In the genomic region with DNA sequence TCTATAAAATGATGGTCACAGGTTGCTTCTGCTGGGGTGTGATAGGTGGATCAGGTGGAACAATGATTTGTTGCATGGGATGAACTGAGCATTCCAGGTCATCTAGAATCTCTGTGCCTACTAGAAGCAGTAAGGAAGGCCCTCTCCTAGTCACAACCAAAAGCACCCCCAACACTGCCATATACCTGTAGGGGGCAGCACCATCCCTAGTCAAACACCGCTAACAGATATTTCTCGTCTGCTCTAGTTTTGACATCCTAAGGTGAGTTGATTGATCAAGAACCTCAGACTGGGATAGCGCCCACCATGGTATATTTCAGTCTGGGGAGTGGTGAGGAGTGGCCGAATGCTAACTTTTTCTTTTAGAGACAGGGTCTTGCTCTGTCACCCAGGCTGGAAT, we compare ENCODE assay signal across 9 cellular contexts.
DNase-seq lines count a peak whose midpoint lies in the region; ATAC-seq and TF ChIP-seq lines count a peak whose summit lies in the region.
"Had no signal": no experiment of that assay in that cellular context is flagged by ENCODE, and none has a peak within 500 bp of the region (broad histone marks: within the 10 kb centered on the region; RNA-seq: fewer than 3 reads in every experiment).

No MANE protein-coding gene starts in this region.

- TF ChIP-seq CTCF in GM06990 (IDR thresholded peaks at IDR 0.05; ENCODE audit: insufficient read depth, low read length, poor library complexity, severe bottlenecking) (peak; percentile 82), fibroblast of the aortic adventitia (IDR thresholded peaks at IDR 0.05; ENCODE audit: insufficient read depth, low read length) (peak; percentile 56)

- H3K4me3 Mint-ChIP-seq in activated CD4-positive, alpha-beta T cell treated with anti-CD3 and anti-CD28 coated beads, Interleukin-2, amount 10 ng/mL, durations not matched to agents 24 days and 14 days = no peak overlapping the region
- H3K4me3 Mint-ChIP-seq: immature natural killer cell had no signal

- no peaks in the 10 kb centered on the region for H3K9me3 Mint-ChIP-seq in activated CD4-positive, alpha-beta T cell treated with anti-CD3 and anti-CD28 coated beads, Interleukin-2, amount 10 ng/mL, durations not matched to agents 24 days and 14 days

- no peak overlapping the region for H3K4me3 ChIP-seq in GM06990 (replicated peaks; ENCODE audit: low read depth, low read length)
- no peak overlapping the region for H3K4me3 ChIP-seq in fibroblast of the aortic adventitia (ENCODE audit: low read depth, low read length)

- H3K36me3 ChIP-seq in GM06990 (ENCODE audit: control insufficient read depth, insufficient read depth, low read length) = no peaks in the 10 kb centered on the region

- peaks cover 7% of the 10 kb centered on the region for H3K4me1 Mint-ChIP-seq in activated CD4-positive, alpha-beta T cell treated with anti-CD3 and anti-CD28 coated beads, Interleukin-2, amount 10 ng/mL, durations not matched to agents 24 days and 14 days

- CTCF ChIA-PET in HEK293T (lab: Yijun Ruan, JAX) = interaction anchor here (1.4 kb wide), 1 partner anchor 10 kb away, joined by 3 read pairs; no protein-coding TSS in a partner anchor

- DNase-seq in GM06990 (ENCODE audit: extremely low read depth, insufficient read length) (no peak), HEK293T (ENCODE audit: extremely low spot score) (peak; percentile 61), fibroblast of the aortic adventitia (ENCODE audit: low read depth) (peak; percentile 40), NCI-H2029 (lab: John Stamatoyannopoulos, UW) (no peak), NCI-H1048 (lab: John Stamatoyannopoulos, UW) (no peak)
- peak; percentile 77 for DNase-seq in activated CD4-positive, alpha-beta T cell treated with anti-CD3 and anti-CD28 coated beads, Interleukin-2, amount 10 ng/mL, durations not matched to agents 24 days and 14 days
- peak in 2 of 3 donors; percentile 8 to 35 for DNase-seq in stimulated activated CD4-positive, alpha-beta T cell treated with anti-CD3 and anti-CD28 coated beads, TNF-alpha, amount 100 ng/mL, for 48 hours (ENCODE audit: low read depth in 3 of 3)

- H3K27me3 Mint-ChIP-seq in activated CD4-positive, alpha-beta T cell treated with anti-CD3 and anti-CD28 coated beads, Interleukin-2, amount 10 ng/mL, durations not matched to agents 24 days and 14 days = peaks cover 2% of the 10 kb centered on the region

- H3K36me3 Mint-ChIP-seq in activated CD4-positive, alpha-beta T cell treated with anti-CD3 and anti-CD28 coated beads, Interleukin-2, amount 10 ng/mL, durations not matched to agents 24 days and 14 days (ENCODE audit: low read depth) = no peaks in the 10 kb centered on the region
- H3K36me3 Mint-ChIP-seq: immature natural killer cell had no signal

- H3K27me3 ChIP-seq in GM06990 (replicated peaks; ENCODE audit: control insufficient read depth, insufficient read depth, low read length) = no peaks in the 10 kb centered on the region; the same call in 1 of the 2 replicates

- H3K27ac Mint-ChIP-seq in activated CD4-positive, alpha-beta T cell treated with anti-CD3 and anti-CD28 coated beads, Interleukin-2, amount 10 ng/mL, durations not matched to agents 24 days and 14 days = no peak overlapping the region
- H3K27ac Mint-ChIP-seq: immature natural killer cell had no signal

- intact Hi-C loops in activated CD4-positive, alpha-beta T cell treated with anti-CD3 and anti-CD28 coated beads, Interleukin-2, amount 10 ng/mL, durations not matched to agents 24 days and 14 days (cut with micrococcal nuclease) = loop anchor here (1.0 kb wide), 1 partner anchor 155 kb away; no protein-coding TSS in a partner anchor

- no peak for ATAC-seq in GM21390 (IDR thresholded peaks at IDR 0.05; ENCODE audit: unreplicated experiment)

- POLR2A ChIA-PET in HEK293T (lab: Yijun Ruan, JAX) = no interaction called here

TF ChIP-seq in HEK293T, 16 proteins besides CTCF, POLR2A, EP300 and RAD21:
- TF ChIP-seq ARNT (IDR thresholded peaks at IDR 0.05) (no peak), NFRKB (IDR thresholded peaks at IDR 0.05) (no peak), FOXA1 (IDR thresholded peaks at IDR 0.05) (no peak), SUZ12 (IDR thresholded peaks at IDR 0.05) (no peak), CTBP1 (IDR thresholded peaks at IDR 0.05; ENCODE audit: borderline replicate concordance) (no peak), BHLHE40 (IDR thresholded peaks at IDR 0.05; ENCODE audit: borderline replicate concordance) (no peak), L3MBTL2 (conservative IDR thresholded peaks at IDR 0.05) (no peak), HDGF (IDR thresholded peaks at IDR 0.05; ENCODE audit: borderline replicate concordance) (no peak), TARDBP (IDR thresholded peaks at IDR 0.05) (no peak), PKNOX1 (IDR thresholded peaks at IDR 0.05) (no peak), ZNF384 (IDR thresholded peaks at IDR 0.05) (no peak), FOXM1 (IDR thresholded peaks at IDR 0.05; ENCODE audit: borderline replicate concordance) (no peak), SP1 (IDR thresholded peaks at IDR 0.05) (no peak), ELF4 (IDR thresholded peaks at IDR 0.05) (no peak)

Comparison
In these comparisons a context has a peak if more than half of its experiments do, and no peak if none do; other contexts are left out.
1. DNase-seq: peak in HEK293T (single experiment), activated CD4-positive, alpha-beta T cell treated with anti-CD3 and anti-CD28 coated beads, Interleukin-2, amount 10 ng/mL, durations not matched to agents 24 days and 14 days (single experiment), fibroblast of the aortic adventitia (single experiment) and stimulated activated CD4-positive, alpha-beta T cell treated with anti-CD3 and anti-CD28 coated beads, TNF-alpha, amount 100 ng/mL, for 48 hours (2 of 3); none in GM06990 (single experiment), NCI-H2029 (single experiment) and NCI-H1048 (single experiment).